ENCODE assay signal across 8 cellular contexts in genomic region chr1:226814751-226815496, GRCh38. TPM values are rescaled to one million over a fixed set of nuclear protein-coding genes. Genes with fewer than 3 reads are reported as not detected.
DNase-seq lines count a peak whose midpoint lies in the region; ATAC-seq lines count a peak whose summit lies in the region.

No MANE protein-coding gene starts in this region.

- DNase-seq in 8988T = peak; percentile 65
- DNase-seq in LHCN-M2 (ENCODE audit: low read depth) = peak; percentile 73
- DNase-seq in T-helper 17 cell = no peak
- peak; percentile 60 for DNase-seq in Right ventricle myocardium superior
- DNase-seq in sciatic nerve (ENCODE audit: low spot score) = peak; percentile 68
- no peak for DNase-seq in activated CD8-positive, alpha-beta memory T cell treated with anti-CD3 and anti-CD28 coated beads, Interleukin-2, amount 50 U/mL, for 48 hours
- DNase-seq in effector CD4-positive, alpha-beta T cell = no peak

- H3K27me3 Mint-ChIP-seq in T-helper 17 cell = no peaks in the 10 kb centered on the region

- no peaks in the 10 kb centered on the region for H3K9me3 ChIP-seq in T-helper 17 cell (ENCODE audit: control insufficient read depth, low read length, poor library complexity, severe bottlenecking)

- H3K27ac Mint-ChIP-seq in T-helper 17 cell = peak overlapping the region; percentile 66

- no peaks in the 10 kb centered on the region for H3K36me3 Mint-ChIP-seq in T-helper 17 cell (ENCODE audit: low read depth)

- H3K4me3 Mint-ChIP-seq in T-helper 17 cell = no peak overlapping the region

- intact Hi-C loops in Right ventricle myocardium superior (cut with DNase I) (no loop called here), sciatic nerve (cut with DNase I) (no loop called here)

- no peak for ATAC-seq in T-helper 17 cell
- peak; percentile 80 for ATAC-seq in Right ventricle myocardium superior (ENCODE audit: poor library complexity)
- ATAC-seq in sciatic nerve = peak; percentile 86
- no peak for ATAC-seq in HG03354 (IDR thresholded peaks at IDR 0.05; ENCODE audit: poor library complexity, severe bottlenecking, unreplicated experiment)

- H3K4me1 Mint-ChIP-seq in T-helper 17 cell = peaks cover 11% of the 10 kb centered on the region

RNA-seq across cellular contexts. Expression of gene PSEN2, which starts 55.5 kb away (rescaled TPM):
- total RNA-seq in LHCN-M2 (2014; rRNA removed) = 24.2 and 28.0 TPM in 2 replicates
- 16.0 TPM for polyA plus RNA-seq in LHCN-M2 (2012)
- 1 to 10 TPM; 2.0 to 3.4 TPM for total RNA-seq in T-helper 17 cell
- 19.8 TPM for total RNA-seq in Right ventricle myocardium superior
- total RNA-seq in sciatic nerve = 12.5 TPM

Comparison
In these comparisons a context has a peak if more than half of its experiments do, and no peak if none do; other contexts are left out.
1. DNase-seq: peak in 8988T (single experiment), LHCN-M2 (single experiment), Right ventricle myocardium superior (single experiment) and sciatic nerve (single experiment); none in T-helper 17 cell (0 of 3), activated CD8-positive, alpha-beta memory T cell treated with anti-CD3 and anti-CD28 coated beads, Interleukin-2, amount 50 U/mL, for 48 hours (single experiment) and effector CD4-positive, alpha-beta T cell (single experiment).
2. ATAC-seq: peak in Right ventricle myocardium superior (single experiment) and sciatic nerve (single experiment); none in T-helper 17 cell (single experiment) and HG03354 (single experiment).